36 cellular contexts compared by ENCODE assay signal in the genomic region with DNA sequence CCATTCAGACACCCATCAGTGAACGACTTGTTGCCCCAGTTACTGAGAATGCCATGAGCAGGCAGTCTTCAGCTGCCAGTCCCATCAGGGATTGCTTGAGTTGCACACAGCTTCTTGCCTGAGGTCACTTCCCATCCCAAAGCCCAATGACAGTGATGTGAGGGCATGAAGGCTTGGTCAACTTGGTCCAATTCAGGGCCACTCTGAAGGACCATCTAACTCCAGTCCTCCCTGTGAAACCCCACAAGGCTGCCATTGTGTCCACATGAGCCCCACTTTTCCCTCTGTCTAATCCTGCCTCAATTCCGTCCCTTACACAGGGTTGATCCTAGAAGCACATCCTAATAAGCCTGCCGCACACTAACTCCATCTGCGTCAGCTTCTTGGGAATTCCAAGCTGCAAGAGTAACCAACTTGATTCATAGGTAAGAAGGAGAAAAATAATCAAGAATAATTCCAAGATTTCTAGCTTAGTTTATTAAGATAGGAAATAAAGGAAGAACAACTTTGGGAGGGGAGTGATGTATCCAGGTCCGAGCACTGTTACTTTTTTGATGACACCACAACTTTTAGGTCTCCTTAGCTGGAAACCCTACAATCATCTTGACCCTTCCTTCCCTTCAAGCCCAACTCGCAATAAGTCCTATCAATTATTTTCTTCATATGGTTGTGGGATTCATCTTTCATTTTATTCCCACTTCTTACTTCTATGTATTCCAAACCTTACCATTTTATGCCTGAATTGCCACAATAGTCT.
"Had no signal": no experiment of that assay in that cellular context is flagged by ENCODE, and none has a peak within 500 bp of the region (broad histone marks: within the 10 kb centered on the region; RNA-seq: fewer than 3 reads in every experiment).

No MANE protein-coding gene starts in this region.

- H3K4me3 ChIP-seq: adrenal gland, body of pancreas, breast epithelium, cardiac muscle cell had no signal

- H3K9me3 ChIP-seq: adrenal gland, body of pancreas, breast epithelium had no signal

- ATAC-seq: activated CD8-positive, alpha-beta T cell treated with anti-CD3 and anti-CD28 coated beads for 36 hours; activated naive CD4-positive, alpha-beta T cell treated with anti-CD3 and anti-CD28 coated beads, Interleukin-2, amount 50 U/mL, for 72 hours; activated T-cell treated with anti-CD3 and anti-CD28 coated beads, Interleukin-2, amount 50 U/mL, for 4 hours; activated T-cell treated with anti-CD3 and anti-CD28 coated beads, Interleukin-2, amount 50 U/mL, for 72 hours; activated T-helper 17 cell treated with anti-CD3 and anti-CD28 coated beads, Interleukin-2, amount 50 U/mL, for 72 hours; body of pancreas had no signal

- H3K36me3 ChIP-seq: adrenal gland, brain microvascular endothelial cell, breast epithelium, cardiac muscle cell had no signal

- DNase-seq: activated B cell treated with CpG ODN at 0.5 μM for 24 hours; activated CD4-positive, alpha-beta memory T cell treated with anti-CD3 and anti-CD28 coated beads for 36 hours; activated CD4-positive, alpha-beta T cell treated with anti-CD3 and anti-CD28 coated beads for 4 hours; activated CD4-positive, alpha-beta T cell treated with anti-CD3 and anti-CD28 coated beads, Interleukin-2, amount 10 ng/mL, durations not matched to agents 24 days and 14 days; activated CD4-positive, alpha-beta T cell treated with anti-CD3 and anti-CD28 coated beads, Interleukin-2, amount 50 U/mL, for 1 hour; activated CD4-positive, alpha-beta T cell treated with anti-CD3 and anti-CD28 coated beads, Interleukin-2, amount 50 U/mL, for 4 hours; activated CD4-positive, CD25-positive, alpha-beta regulatory T cell treated with anti-CD3 and anti-CD28 coated beads, Interleukin-2, amount 50 U/mL, for 72 hours; activated CD8-positive, alpha-beta memory T cell treated with anti-CD3 and anti-CD28 coated beads, Interleukin-2, amount 50 U/mL, for 4 hours; activated CD8-positive, alpha-beta T cell treated with anti-CD3 and anti-CD28 coated beads for 36 hours; activated effector memory CD4-positive, alpha-beta T cell treated with anti-CD3 and anti-CD28 coated beads, Interleukin-2, amount 50 U/mL, for 16 hours; activated gamma-delta T cell treated with Interleukin-2 at 50 U/mL for 16 hours; activated naive CD4-positive, alpha-beta T cell; activated naive CD4-positive, alpha-beta T cell treated with anti-CD3 and anti-CD28 coated beads for 36 hours; activated naive CD4-positive, alpha-beta T cell treated with anti-CD3 and anti-CD28 coated beads, Interleukin-2, amount 50 U/mL, for 16 hours; activated naive CD8-positive, alpha-beta T cell treated with anti-CD3 and anti-CD28 coated beads for 36 hours; activated T-cell treated with anti-CD3 and anti-CD28 coated beads for 4 hours; activated T-cell treated with anti-CD3 and anti-CD28 coated beads, Interleukin-2, amount 50 U/mL, for 1 hour; activated T-cell treated with anti-CD3 and anti-CD28 coated beads, Interleukin-2, amount 50 U/mL, for 4 hours; activated T-cell treated with anti-CD3 and anti-CD28 coated beads, Interleukin-2, amount 50 U/mL, for 72 hours; adrenal gland; amniotic stem cell; aorta; body of pancreas; brain microvascular endothelial cell; caudate nucleus; cerebellar nuclear complex; T-helper 1 cell; T-helper 2 cell; T-helper 9 cell had no signal

- FAIRE-seq: astrocyte, TTC549 had no signal

- H3K4me1 ChIP-seq: adrenal gland, body of pancreas, breast epithelium had no signal

- H3K27me3 ChIP-seq: adrenal gland, body of pancreas, brain microvascular endothelial cell, breast epithelium, cardiac muscle cell had no signal

- H3K27ac ChIP-seq: adrenal gland, body of pancreas, brain microvascular endothelial cell, breast epithelium, cardiac muscle cell, VCaP had no signal
